Comparison of ENCODE assay signal across 1 cellular context in the genomic region with DNA sequence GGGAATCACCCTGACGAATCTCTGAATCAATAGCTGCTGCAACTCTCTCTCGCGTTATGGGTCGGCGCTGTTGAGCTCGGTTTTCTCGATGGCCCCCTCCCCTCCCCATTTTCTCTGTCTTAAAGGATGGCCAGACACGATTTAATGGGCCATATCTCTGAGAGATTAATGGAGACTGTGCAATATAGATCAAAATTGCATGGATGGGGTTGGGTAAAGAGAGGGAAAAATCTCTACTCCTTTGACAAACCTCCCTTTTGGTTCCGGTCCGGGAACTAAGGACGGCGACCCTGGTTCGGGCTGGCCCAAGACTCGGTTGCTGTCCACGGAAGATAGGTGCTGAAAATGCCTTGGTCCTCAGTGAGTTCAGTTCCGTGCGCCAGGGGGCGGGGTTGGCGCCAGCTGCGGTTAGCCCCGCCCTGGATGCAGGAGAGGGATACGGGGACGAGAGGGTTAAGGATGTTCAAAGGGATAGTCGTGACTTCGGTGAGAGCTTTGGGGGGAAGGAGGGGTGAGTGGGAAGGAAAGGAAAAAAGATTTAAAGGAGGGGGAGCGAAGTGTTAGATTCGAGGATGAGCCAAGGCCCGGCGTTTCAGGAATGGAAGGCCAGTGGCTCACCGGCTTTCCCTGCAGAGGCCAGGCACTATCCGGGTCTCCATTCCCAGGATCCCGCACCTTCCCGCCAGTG.
TF ChIP-seq lines count a peak whose summit lies in the region.

No MANE protein-coding gene starts in this region.

TF ChIP-seq in HepG2, 621 proteins besides CTCF, POLR2A, EP300 and RAD21 (continued from another document and continues in another):
- no peak for TF ChIP-seq ZBTB7B (CRISPR knock-in tag; IDR thresholded peaks at IDR 0.05)
- TF ChIP-seq, protein P1, sequence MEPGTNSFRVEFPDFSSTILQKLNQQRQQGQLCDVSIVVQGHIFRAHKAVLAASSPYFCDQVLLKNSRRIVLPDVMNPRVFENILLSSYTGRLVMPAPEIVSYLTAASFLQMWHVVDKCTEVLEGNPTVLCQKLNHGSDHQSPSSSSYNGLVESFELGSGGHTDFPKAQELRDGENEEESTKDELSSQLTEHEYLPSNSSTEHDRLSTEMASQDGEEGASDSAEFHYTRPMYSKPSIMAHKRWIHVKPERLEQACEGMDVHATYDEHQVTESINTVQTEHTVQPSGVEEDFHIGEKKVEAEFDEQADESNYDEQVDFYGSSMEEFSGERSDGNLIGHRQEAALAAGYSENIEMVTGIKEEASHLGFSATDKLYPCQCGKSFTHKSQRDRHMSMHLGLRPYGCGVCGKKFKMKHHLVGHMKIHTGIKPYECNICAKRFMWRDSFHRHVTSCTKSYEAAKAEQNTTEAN (CRISPR knock-in tag; conservative IDR thresholded peaks at IDR 0.05) = peak; percentile 82
- TF ChIP-seq, protein P2, sequence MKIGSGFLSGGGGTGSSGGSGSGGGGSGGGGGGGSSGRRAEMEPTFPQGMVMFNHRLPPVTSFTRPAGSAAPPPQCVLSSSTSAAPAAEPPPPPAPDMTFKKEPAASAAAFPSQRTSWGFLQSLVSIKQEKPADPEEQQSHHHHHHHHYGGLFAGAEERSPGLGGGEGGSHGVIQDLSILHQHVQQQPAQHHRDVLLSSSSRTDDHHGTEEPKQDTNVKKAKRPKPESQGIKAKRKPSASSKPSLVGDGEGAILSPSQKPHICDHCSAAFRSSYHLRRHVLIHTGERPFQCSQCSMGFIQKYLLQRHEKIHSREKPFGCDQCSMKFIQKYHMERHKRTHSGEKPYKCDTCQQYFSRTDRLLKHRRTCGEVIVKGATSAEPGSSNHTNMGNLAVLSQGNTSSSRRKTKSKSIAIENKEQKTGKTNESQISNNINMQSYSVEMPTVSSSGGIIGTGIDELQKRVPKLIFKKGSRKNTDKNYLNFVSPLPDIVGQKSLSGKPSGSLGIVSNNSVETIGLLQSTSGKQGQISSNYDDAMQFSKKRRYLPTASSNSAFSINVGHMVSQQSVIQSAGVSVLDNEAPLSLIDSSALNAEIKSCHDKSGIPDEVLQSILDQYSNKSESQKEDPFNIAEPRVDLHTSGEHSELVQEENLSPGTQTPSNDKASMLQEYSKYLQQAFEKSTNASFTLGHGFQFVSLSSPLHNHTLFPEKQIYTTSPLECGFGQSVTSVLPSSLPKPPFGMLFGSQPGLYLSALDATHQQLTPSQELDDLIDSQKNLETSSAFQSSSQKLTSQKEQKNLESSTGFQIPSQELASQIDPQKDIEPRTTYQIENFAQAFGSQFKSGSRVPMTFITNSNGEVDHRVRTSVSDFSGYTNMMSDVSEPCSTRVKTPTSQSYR (CRISPR knock-in tag; IDR thresholded peaks at IDR 0.05; ENCODE audit: borderline replicate concordance) = 0 out of 2 replicates have a peak, but pooled peaks have one; percentile 22
- TF ChIP-seq, protein P3, sequence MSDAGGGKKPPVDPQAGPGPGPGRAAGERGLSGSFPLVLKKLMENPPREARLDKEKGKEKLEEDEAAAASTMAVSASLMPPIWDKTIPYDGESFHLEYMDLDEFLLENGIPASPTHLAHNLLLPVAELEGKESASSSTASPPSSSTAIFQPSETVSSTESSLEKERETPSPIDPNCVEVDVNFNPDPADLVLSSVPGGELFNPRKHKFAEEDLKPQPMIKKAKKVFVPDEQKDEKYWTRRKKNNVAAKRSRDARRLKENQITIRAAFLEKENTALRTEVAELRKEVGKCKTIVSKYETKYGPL (CRISPR knock-in tag; IDR thresholded peaks at IDR 0.05) = 0 out of 2 replicates have a peak, but pooled peaks have one; percentile 58
- TF ChIP-seq ZMAT3 (CRISPR knock-in tag; conservative IDR thresholded peaks at IDR 0.05) = peak; percentile 78; the same call in 1 of the 2 replicates
- 0 out of 2 replicates have a peak, but pooled peaks have one; percentile 47 for TF ChIP-seq ZSCAN31 (CRISPR knock-in tag; IDR thresholded peaks at IDR 0.05; ENCODE audit: low read depth)
- TF ChIP-seq EHMT2 (IDR thresholded peaks at IDR 0.05; ENCODE audit: borderline replicate concordance, low read depth, low read length) = peak; percentile 97
- TF ChIP-seq, protein P4, sequence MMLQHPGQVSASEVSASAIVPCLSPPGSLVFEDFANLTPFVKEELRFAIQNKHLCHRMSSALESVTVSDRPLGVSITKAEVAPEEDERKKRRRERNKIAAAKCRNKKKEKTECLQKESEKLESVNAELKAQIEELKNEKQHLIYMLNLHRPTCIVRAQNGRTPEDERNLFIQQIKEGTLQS (CRISPR knock-in tag; IDR thresholded peaks at IDR 0.05) = 0 out of 2 replicates have a peak, but pooled peaks have one; percentile 24
- TF ChIP-seq ERF (CRISPR knock-in tag; IDR thresholded peaks at IDR 0.05) = 0 out of 2 replicates have a peak, but pooled peaks have one; percentile 34
- TF ChIP-seq MIER2 (CRISPR knock-in tag; IDR thresholded peaks at IDR 0.05) = peak; percentile 99
- TF ChIP-seq ZNF703 (CRISPR knock-in tag; IDR thresholded peaks at IDR 0.05; ENCODE audit: borderline replicate concordance) = no peak
- no peak for TF ChIP-seq ATF1 (CRISPR knock-in tag; IDR thresholded peaks at IDR 0.05)
- peak; percentile 71; the same call in 1 of the 2 replicates for TF ChIP-seq NFKB2 (CRISPR knock-in tag; IDR thresholded peaks at IDR 0.05; ENCODE audit: borderline replicate concordance)
- peak; percentile 50; the same call in 1 of the 2 replicates for TF ChIP-seq HMG20B (CRISPR knock-in tag; conservative IDR thresholded peaks at IDR 0.05)
- TF ChIP-seq ZSCAN21 (CRISPR knock-in tag; IDR thresholded peaks at IDR 0.05; ENCODE audit: borderline replicate concordance) = peak; percentile 61
- TF ChIP-seq, protein P5, sequence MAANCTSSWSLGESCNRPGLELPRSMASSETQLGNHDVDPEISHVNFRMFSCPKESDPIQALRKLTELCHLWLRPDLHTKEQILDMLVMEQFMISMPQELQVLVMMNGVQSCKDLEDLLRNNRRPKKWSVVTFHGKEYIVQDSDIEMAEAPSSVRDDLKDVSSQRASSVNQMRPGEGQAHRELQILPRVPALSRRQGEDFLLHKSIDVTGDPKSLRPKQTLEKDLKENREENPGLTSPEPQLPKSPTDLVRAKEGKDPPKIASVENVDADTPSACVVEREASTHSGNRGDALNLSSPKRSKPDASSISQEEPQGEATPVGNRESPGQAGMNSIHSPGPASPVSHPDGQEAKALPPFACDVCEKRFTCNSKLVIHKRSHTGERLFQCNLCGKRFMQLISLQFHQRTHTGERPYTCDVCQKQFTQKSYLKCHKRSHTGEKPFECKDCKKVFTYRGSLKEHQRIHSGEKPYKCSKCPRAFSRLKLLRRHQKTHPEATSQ (CRISPR knock-in tag; IDR thresholded peaks at IDR 0.05; ENCODE audit: borderline replicate concordance) = no peak
- TF ChIP-seq BORCS8-MEF2B (CRISPR knock-in tag; IDR thresholded peaks at IDR 0.05) = peak; percentile 68; the same call in 1 of the 2 replicates
- TF ChIP-seq, protein P6, sequence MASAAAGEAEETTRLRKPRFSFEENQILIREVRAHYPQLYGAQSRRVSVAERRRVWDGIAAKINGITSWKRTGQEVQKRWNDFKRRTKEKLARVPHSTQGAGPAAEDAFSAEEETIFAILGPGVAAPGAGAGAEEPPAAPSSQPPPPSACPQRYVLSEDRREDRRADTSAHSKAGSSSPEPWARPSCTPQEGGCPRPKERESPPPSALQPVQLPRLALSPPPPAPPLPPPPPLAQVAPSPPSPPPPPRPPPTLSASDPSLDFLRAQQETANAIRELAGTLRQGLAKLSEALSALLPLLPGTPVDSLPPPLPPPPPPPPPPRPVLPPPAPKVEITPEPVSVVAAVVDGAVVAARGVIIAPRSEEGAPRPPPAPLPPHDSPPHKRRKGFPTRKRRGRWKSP (CRISPR knock-in tag; IDR thresholded peaks at IDR 0.05) = 0 out of 2 replicates have a peak, but pooled peaks have one; percentile 27
- TF ChIP-seq ZFP36L1 (CRISPR knock-in tag; IDR thresholded peaks at IDR 0.05) = 0 out of 2 replicates have a peak, but pooled peaks have one; percentile 46
- TF ChIP-seq, protein P7, sequence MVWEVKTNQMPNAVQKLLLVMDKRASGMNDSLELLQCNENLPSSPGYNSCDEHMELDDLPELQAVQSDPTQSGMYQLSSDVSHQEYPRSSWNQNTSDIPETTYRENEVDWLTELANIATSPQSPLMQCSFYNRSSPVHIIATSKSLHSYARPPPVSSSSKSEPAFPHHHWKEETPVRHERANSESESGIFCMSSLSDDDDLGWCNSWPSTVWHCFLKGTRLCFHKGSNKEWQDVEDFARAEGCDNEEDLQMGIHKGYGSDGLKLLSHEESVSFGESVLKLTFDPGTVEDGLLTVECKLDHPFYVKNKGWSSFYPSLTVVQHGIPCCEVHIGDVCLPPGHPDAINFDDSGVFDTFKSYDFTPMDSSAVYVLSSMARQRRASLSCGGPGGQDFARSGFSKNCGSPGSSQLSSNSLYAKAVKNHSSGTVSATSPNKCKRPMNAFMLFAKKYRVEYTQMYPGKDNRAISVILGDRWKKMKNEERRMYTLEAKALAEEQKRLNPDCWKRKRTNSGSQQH (CRISPR knock-in tag; IDR thresholded peaks at IDR 0.05; ENCODE audit: low read depth) = 0 out of 2 replicates have a peak, but pooled peaks have one; percentile 46
- peak; percentile 76; the same call in 1 of the 2 replicates for TF ChIP-seq ZNF792 (CRISPR knock-in tag; IDR thresholded peaks at IDR 0.05)
- TF ChIP-seq, protein P8, sequence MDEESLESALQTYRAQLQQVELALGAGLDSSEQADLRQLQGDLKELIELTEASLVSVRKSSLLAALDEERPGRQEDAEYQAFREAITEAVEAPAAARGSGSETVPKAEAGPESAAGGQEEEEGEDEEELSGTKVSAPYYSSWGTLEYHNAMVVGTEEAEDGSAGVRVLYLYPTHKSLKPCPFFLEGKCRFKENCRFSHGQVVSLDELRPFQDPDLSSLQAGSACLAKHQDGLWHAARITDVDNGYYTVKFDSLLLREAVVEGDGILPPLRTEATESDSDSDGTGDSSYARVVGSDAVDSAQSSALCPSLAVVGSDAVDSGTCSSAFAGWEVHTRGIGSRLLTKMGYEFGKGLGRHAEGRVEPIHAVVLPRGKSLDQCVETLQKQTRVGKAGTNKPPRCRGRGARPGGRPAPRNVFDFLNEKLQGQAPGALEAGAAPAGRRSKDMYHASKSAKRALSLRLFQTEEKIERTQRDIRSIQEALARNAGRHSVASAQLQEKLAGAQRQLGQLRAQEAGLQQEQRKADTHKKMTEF (CRISPR knock-in tag; IDR thresholded peaks at IDR 0.05) = 0 out of 2 replicates have a peak, but pooled peaks have one; percentile 17
- 0 out of 2 replicates have a peak, but pooled peaks have one; percentile 27 for TF ChIP-seq MTF1 (CRISPR knock-in tag; IDR thresholded peaks at IDR 0.05)
- TF ChIP-seq, protein P9, sequence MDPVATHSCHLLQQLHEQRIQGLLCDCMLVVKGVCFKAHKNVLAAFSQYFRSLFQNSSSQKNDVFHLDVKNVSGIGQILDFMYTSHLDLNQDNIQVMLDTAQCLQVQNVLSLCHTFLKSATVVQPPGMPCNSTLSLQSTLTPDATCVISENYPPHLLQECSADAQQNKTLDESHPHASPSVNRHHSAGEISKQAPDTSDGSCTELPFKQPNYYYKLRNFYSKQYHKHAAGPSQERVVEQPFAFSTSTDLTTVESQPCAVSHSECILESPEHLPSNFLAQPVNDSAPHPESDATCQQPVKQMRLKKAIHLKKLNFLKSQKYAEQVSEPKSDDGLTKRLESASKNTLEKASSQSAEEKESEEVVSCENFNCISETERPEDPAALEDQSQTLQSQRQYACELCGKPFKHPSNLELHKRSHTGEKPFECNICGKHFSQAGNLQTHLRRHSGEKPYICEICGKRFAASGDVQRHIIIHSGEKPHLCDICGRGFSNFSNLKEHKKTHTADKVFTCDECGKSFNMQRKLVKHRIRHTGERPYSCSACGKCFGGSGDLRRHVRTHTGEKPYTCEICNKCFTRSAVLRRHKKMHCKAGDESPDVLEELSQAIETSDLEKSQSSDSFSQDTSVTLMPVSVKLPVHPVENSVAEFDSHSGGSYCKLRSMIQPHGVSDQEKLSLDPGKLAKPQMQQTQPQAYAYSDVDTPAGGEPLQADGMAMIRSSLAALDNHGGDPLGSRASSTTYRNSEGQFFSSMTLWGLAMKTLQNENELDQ (CRISPR knock-in tag; IDR thresholded peaks at IDR 0.05; ENCODE audit: borderline replicate concordance) = peak; percentile 77; the same call in 1 of the 2 replicates
- no peak for TF ChIP-seq ZNF577 (CRISPR knock-in tag; IDR thresholded peaks at IDR 0.05; ENCODE audit: borderline replicate concordance, low read depth)
- TF ChIP-seq FLYWCH1 (CRISPR knock-in tag; IDR thresholded peaks at IDR 0.05) = 0 out of 2 replicates have a peak, but pooled peaks have one; percentile 50
- peak; percentile 53; the same call in 1 of the 2 replicates for TF ChIP-seq ZSCAN9 (CRISPR knock-in tag; IDR thresholded peaks at IDR 0.05; ENCODE audit: borderline replicate concordance)
- 0 out of 2 replicates have a peak, but pooled peaks have one; percentile 52 for TF ChIP-seq TSC22D2 (CRISPR knock-in tag; IDR thresholded peaks at IDR 0.05; ENCODE audit: borderline replicate concordance)
- TF ChIP-seq ZNF749 (CRISPR knock-in tag; IDR thresholded peaks at IDR 0.05; ENCODE audit: borderline replicate concordance) = peak; percentile 75; the same call in 1 of the 2 replicates
- TF ChIP-seq ZNF546 (CRISPR knock-in tag; conservative IDR thresholded peaks at IDR 0.05) = no peak
- no peak for TF ChIP-seq ZFAT (CRISPR knock-in tag; conservative IDR thresholded peaks at IDR 0.05)
- TF ChIP-seq REXO4 (CRISPR knock-in tag; IDR thresholded peaks at IDR 0.05; ENCODE audit: borderline replicate concordance) = 0 out of 2 replicates have a peak, but pooled peaks have one; percentile 60
- TF ChIP-seq SALL2 (CRISPR knock-in tag; IDR thresholded peaks at IDR 0.05) = no peak
- TF ChIP-seq CBX5 (CRISPR knock-in tag; IDR thresholded peaks at IDR 0.05; ENCODE audit: borderline replicate concordance) = peak; percentile 40; the same call in 1 of the 2 replicates
- TF ChIP-seq SP1 (IDR thresholded peaks at IDR 0.05) = no peak
- peak; percentile 43; the same call in 1 of the 2 replicates for TF ChIP-seq SP1 (CRISPR knock-in tag; IDR thresholded peaks at IDR 0.05)
- TF ChIP-seq, protein P10, sequence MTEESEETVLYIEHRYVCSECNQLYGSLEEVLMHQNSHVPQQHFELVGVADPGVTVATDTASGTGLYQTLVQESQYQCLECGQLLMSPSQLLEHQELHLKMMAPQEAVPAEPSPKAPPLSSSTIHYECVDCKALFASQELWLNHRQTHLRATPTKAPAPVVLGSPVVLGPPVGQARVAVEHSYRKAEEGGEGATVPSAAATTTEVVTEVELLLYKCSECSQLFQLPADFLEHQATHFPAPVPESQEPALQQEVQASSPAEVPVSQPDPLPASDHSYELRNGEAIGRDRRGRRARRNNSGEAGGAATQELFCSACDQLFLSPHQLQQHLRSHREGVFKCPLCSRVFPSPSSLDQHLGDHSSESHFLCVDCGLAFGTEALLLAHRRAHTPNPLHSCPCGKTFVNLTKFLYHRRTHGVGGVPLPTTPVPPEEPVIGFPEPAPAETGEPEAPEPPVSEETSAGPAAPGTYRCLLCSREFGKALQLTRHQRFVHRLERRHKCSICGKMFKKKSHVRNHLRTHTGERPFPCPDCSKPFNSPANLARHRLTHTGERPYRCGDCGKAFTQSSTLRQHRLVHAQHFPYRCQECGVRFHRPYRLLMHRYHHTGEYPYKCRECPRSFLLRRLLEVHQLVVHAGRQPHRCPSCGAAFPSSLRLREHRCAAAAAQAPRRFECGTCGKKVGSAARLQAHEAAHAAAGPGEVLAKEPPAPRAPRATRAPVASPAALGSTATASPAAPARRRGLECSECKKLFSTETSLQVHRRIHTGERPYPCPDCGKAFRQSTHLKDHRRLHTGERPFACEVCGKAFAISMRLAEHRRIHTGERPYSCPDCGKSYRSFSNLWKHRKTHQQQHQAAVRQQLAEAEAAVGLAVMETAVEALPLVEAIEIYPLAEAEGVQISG (CRISPR knock-in tag; IDR thresholded peaks at IDR 0.05) = peak; percentile 29; the same call in 1 of the 2 replicates
- TF ChIP-seq ZNF557 (CRISPR knock-in tag; IDR thresholded peaks at IDR 0.05) = 0 out of 2 replicates have a peak, but pooled peaks have one; percentile 27
- peak; percentile 28; the same call in 1 of the 2 replicates for TF ChIP-seq ZNF891 (CRISPR knock-in tag; IDR thresholded peaks at IDR 0.05)
- peak; percentile 28 for TF ChIP-seq ZNF781 (CRISPR knock-in tag; IDR thresholded peaks at IDR 0.05; ENCODE audit: borderline replicate concordance, not compliant biosample characterization)
- TF ChIP-seq KLF11 (CRISPR knock-in tag; IDR thresholded peaks at IDR 0.05) = 0 out of 2 replicates have a peak, but pooled peaks have one; percentile 73
